Comparison of ENCODE assay signal across 17 cellular contexts in genomic region chr4:180999217-180999616, GRCh38.
"Had no signal": no experiment of that assay in that cellular context is flagged by ENCODE, and none has a peak within 500 bp of the region (broad histone marks: within the 10 kb centered on the region; RNA-seq: fewer than 3 reads in every experiment).

No MANE protein-coding gene starts in this region.

- H3K9me3 ChIP-seq: adrenal gland, suprapubic skin, upper lobe of left lung had no signal

- H3K27ac ChIP-seq: adrenal gland, left ventricle myocardium inferior, suprapubic skin, upper lobe of left lung had no signal

- H3K36me3 ChIP-seq: adrenal gland, left ventricle myocardium inferior, suprapubic skin, upper lobe of left lung had no signal

- H3K27me3 ChIP-seq: adrenal gland, suprapubic skin, upper lobe of left lung had no signal

- DNase-seq: activated B cell treated with CpG ODN at 0.5 μM for 24 hours; activated CD4-positive, alpha-beta T cell treated with anti-CD3 and anti-CD28 coated beads, Interleukin-2, amount 10 ng/mL, durations not matched to agents 7 days and 5 days; activated naive CD4-positive, alpha-beta T cell treated with anti-CD3 and anti-CD28 coated beads, Interleukin-2, amount 10 ng/mL, durations not matched to agents 7 days and 5 days; activated T-cell treated with anti-CD3 and anti-CD28 coated beads for 4 hours; adrenal gland; central memory CD4-positive, alpha-beta T cell; cortex of kidney; effector CD8-positive, alpha-beta T cell; kidney; left ventricle myocardium inferior; mesenchymal stem cell; nephron progenitor cell; stimulated activated CD4-positive, alpha-beta T cell treated with anti-CD3 and anti-CD28 coated beads, Interleukin-4, amount 100 ng/mL, for 1 hour; stimulated activated CD8-positive, alpha-beta memory T cell treated with anti-CD3 and anti-CD28 coated beads, Interleukin-4, amount 100 ng/mL, for 48 hours; stimulated activated naive CD8-positive, alpha-beta T cell treated with anti-CD3 and anti-CD28 coated beads, Interleukin-15, Interleukin-2, amounts not matched to agents 100 U/mL and 50 U/mL, for 24 hours; upper lobe of left lung had no signal

- ATAC-seq: stimulated activated naive CD8-positive, alpha-beta T cell treated with anti-CD3 and anti-CD28 coated beads, Interleukin-15, Interleukin-2, amounts not matched to agents 100 U/mL and 50 U/mL, for 24 hours had no signal

- H3K4me3 ChIP-seq: adrenal gland, left ventricle myocardium inferior, suprapubic skin, upper lobe of left lung had no signal

- H3K4me1 ChIP-seq: adrenal gland, left ventricle myocardium inferior, suprapubic skin, upper lobe of left lung had no signal
